8 cellular contexts compared by ENCODE assay signal in the genomic region with DNA sequence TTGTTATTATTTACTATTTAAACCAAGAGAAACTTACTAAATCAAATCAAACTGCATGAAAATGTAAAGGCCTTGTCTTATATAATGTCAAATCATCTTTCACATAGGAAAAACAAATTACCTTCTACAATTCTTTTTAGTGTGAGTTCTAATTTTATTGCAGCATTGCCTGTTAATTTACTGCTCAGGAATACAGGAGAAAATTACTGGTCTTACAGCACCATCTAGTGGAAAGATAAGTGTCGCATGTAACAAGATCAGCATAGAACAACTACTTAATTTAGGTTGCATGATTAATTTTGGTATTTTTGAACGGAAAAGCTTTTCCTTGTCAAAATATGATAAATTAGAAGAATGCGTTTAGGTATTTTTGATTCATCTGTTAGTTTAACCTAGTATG.
DNase-seq lines count a peak whose midpoint lies in the region; ATAC-seq and TF ChIP-seq lines count a peak whose summit lies in the region.

No MANE protein-coding gene starts in this region.

- no peak overlapping the region for H3K4me3 Mint-ChIP-seq in activated T-helper 17 cell treated with anti-CD3 and anti-CD28 coated beads, Interleukin-2, amount 50 U/mL, for 72 hours

- no peak overlapping the region for H3K4me3 ChIP-seq in Peyer's patch
- H3K4me3 ChIP-seq in epithelial cell of proximal tubule (ENCODE audit: low read depth, low read length): no peak overlapping the region

- H3K27ac Mint-ChIP-seq in activated T-helper 17 cell treated with anti-CD3 and anti-CD28 coated beads, Interleukin-2, amount 50 U/mL, for 72 hours: no peak overlapping the region

- TF ChIP-seq POLR2A in Peyer's patch (IDR thresholded peaks at IDR 0.05): no peak

- no peak for ATAC-seq in activated T-helper 17 cell treated with anti-CD3 and anti-CD28 coated beads, Interleukin-2, amount 50 U/mL, for 72 hours (replicated peaks)
- ATAC-seq in GM21390 (IDR thresholded peaks at IDR 0.05; ENCODE audit: unreplicated experiment) (no peak), left ventricle myocardium superior (no peak)

- no peaks in the 10 kb centered on the region for H3K4me1 Mint-ChIP-seq in activated T-helper 17 cell treated with anti-CD3 and anti-CD28 coated beads, Interleukin-2, amount 50 U/mL, for 72 hours

- H3K27ac ChIP-seq in Peyer's patch: no peak overlapping the region

- no peaks in the 10 kb centered on the region for H3K36me3 Mint-ChIP-seq in activated T-helper 17 cell treated with anti-CD3 and anti-CD28 coated beads, Interleukin-2, amount 50 U/mL, for 72 hours (ENCODE audit: low read depth)

- H3K4me1 ChIP-seq in Peyer's patch: no peaks in the 10 kb centered on the region

- no peaks in the 10 kb centered on the region for H3K36me3 ChIP-seq in Peyer's patch

- no peaks in the 10 kb centered on the region for H3K27me3 ChIP-seq in Peyer's patch

- DNase-seq in DMS153 (lab: John Stamatoyannopoulos, UW): peak; percentile 39
- DNase-seq in LHCN-M2 (ENCODE audit: low read depth): peak; percentile 67
- no peak for DNase-seq in Peyer's patch
- DNase-seq in epithelial cell of proximal tubule (ENCODE audit: low read depth): peak; percentile 27
- DNase-seq in non-pigmented ciliary epithelial cell (ENCODE audit: low read depth): peak; percentile 38
- no peak for DNase-seq in left ventricle myocardium superior

- TF ChIP-seq CTCF in Peyer's patch (IDR thresholded peaks at IDR 0.05) (peak in 4 of 6 experiments; percentile 45 to 77 (median 59)), epithelial cell of proximal tubule (conservative IDR thresholded peaks at IDR 0.05; ENCODE audit: low read depth, low read length) (peak; percentile 67)

- H3K9me3 ChIP-seq in Peyer's patch: no peaks in the 10 kb centered on the region

- peaks cover 10% of the 10 kb centered on the region for H3K27me3 Mint-ChIP-seq in activated T-helper 17 cell treated with anti-CD3 and anti-CD28 coated beads, Interleukin-2, amount 50 U/mL, for 72 hours

- H3K9me3 Mint-ChIP-seq in activated T-helper 17 cell treated with anti-CD3 and anti-CD28 coated beads, Interleukin-2, amount 50 U/mL, for 72 hours: no peaks in the 10 kb centered on the region

- intact Hi-C loops in left ventricle myocardium superior (cut with micrococcal nuclease): loop anchor here (2.0 kb wide), 1 partner anchor 243 kb away; no protein-coding TSS in a partner anchor

Comparison
In these comparisons a context has a peak if more than half of its experiments do, and no peak if none do; other contexts are left out.
1. DNase-seq: peak in DMS153 (single experiment), LHCN-M2 (single experiment), epithelial cell of proximal tubule (single experiment) and non-pigmented ciliary epithelial cell (single experiment); none in Peyer's patch (0 of 3) and left ventricle myocardium superior (single experiment).